Comparison of ENCODE assay signal across 11 cellular contexts in genomic region chr14:68820536-68820935, GRCh38.
DNase-seq lines count a peak whose midpoint lies in the region; ATAC-seq and TF ChIP-seq lines count a peak whose summit lies in the region.
"Had no signal": no experiment of that assay in that cellular context is flagged by ENCODE, and none has a peak within 500 bp of the region (broad histone marks: within the 10 kb centered on the region; RNA-seq: fewer than 3 reads in every experiment).

No MANE protein-coding gene starts in this region.

- intact Hi-C loops in dendritic cell treated with granulocyte-macrophage colony-stimulating factor and Interleukin-4, amounts not matched to agents 40 ng/mL and 50 ng/mL, for 4 days (cut with micrococcal nuclease): no loop called here

- H3K4me3 Mint-ChIP-seq in dendritic cell treated with granulocyte-macrophage colony-stimulating factor and Interleukin-4, amounts not matched to agents 40 ng/mL and 50 ng/mL, for 4 days: no peak overlapping the region

- H3K36me3 Mint-ChIP-seq in dendritic cell treated with granulocyte-macrophage colony-stimulating factor and Interleukin-4, amounts not matched to agents 40 ng/mL and 50 ng/mL, for 4 days (ENCODE audit: low read depth): no peaks in the 10 kb centered on the region

- no peaks in the 10 kb centered on the region for H3K27me3 Mint-ChIP-seq in dendritic cell treated with granulocyte-macrophage colony-stimulating factor and Interleukin-4, amounts not matched to agents 40 ng/mL and 50 ng/mL, for 4 days

- DNase-seq in GM13976 (ENCODE audit: low spot score): peak; percentile 12
- peak in 3 of 5 donors; percentile 38 to 63 (median 40) for DNase-seq in T-helper 1 cell
- DNase-seq in stimulated activated naive CD4-positive, alpha-beta T cell (lab: John Stamatoyannopoulos, UW): peak; percentile 25 to 69 (median 57)
- DNase-seq in hypothalamus (lab: John Stamatoyannopoulos, UW): no peak
- DNase-seq: erythroblast; NCI-H1930; NK-92 treated with Interleukin-12 subunit alpha and Interleukin-12 subunit beta, amount 100 ng/mL, for 24 hours; posterior cingulate gyrus had no signal

- H3K9me3 Mint-ChIP-seq in dendritic cell treated with granulocyte-macrophage colony-stimulating factor and Interleukin-4, amounts not matched to agents 40 ng/mL and 50 ng/mL, for 4 days: no peaks in the 10 kb centered on the region

- in situ Hi-C loops in GM13976 (cut with MboI; ENCODE audit: low sequenced_read_pairs, unreplicated experiment): loop anchor here (10.0 kb wide), 1 partner anchor 876 kb away; no protein-coding TSS in a partner anchor

- peak overlapping the region; percentile 41 for H3K27ac Mint-ChIP-seq in dendritic cell treated with granulocyte-macrophage colony-stimulating factor and Interleukin-4, amounts not matched to agents 40 ng/mL and 50 ng/mL, for 4 days

- TF ChIP-seq CTCF in GM13976 (IDR thresholded peaks at IDR 0.05; ENCODE audit: borderline replicate concordance, control extremely low read depth, extremely low read depth, insufficient read depth, missing control alignments): no peak

- ATAC-seq in GM18511 (IDR thresholded peaks at IDR 0.05; ENCODE audit: unreplicated experiment) (no peak), HG03469 (IDR thresholded peaks at IDR 0.05; ENCODE audit: unreplicated experiment) (no peak)

- peaks cover 36% of the 10 kb centered on the region for H3K4me1 Mint-ChIP-seq in dendritic cell treated with granulocyte-macrophage colony-stimulating factor and Interleukin-4, amounts not matched to agents 40 ng/mL and 50 ng/mL, for 4 days (ENCODE audit: low read depth)

Comparison
In these comparisons a context has a peak if more than half of its experiments do, and no peak if none do; other contexts are left out.
1. DNase-seq: peak in GM13976 (single experiment), T-helper 1 cell (3 of 5) and stimulated activated naive CD4-positive, alpha-beta T cell (6 of 6); none in hypothalamus (0 of 51).